8 cellular contexts compared by ENCODE assay signal in genomic region chr2:222671259-222672067, GRCh38. TPM values are rescaled to one million over a fixed set of nuclear protein-coding genes. Genes with fewer than 3 reads are reported as not detected.
A peak's percentile ranks its signal among the peaks of the same experiment; 100 is the strongest.
DNase-seq lines count a peak whose midpoint lies in the region; ATAC-seq and TF ChIP-seq lines count a peak whose summit lies in the region.

A gene with protein sequence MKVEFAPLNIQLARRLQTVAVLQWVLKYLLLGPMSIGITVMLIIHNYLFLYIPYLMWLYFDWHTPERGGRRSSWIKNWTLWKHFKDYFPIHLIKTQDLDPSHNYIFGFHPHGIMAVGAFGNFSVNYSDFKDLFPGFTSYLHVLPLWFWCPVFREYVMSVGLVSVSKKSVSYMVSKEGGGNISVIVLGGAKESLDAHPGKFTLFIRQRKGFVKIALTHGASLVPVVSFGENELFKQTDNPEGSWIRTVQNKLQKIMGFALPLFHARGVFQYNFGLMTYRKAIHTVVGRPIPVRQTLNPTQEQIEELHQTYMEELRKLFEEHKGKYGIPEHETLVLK (plus strand): TSS chr2:222671658. CDS start chr2:222671786, 128 bp downstream.

- peak within 1 kb of the TSS; percentile 16 for H3K4me3 ChIP-seq in RWPE2 (ENCODE audit: severe bottlenecking)
- H3K4me3 ChIP-seq in fibroblast of the aortic adventitia (ENCODE audit: low read depth, low read length), result peak within 1 kb of the TSS; percentile 58
- H3K4me3 ChIP-seq in naive thymus-derived CD4-positive, alpha-beta T cell (ENCODE audit: low read length), result peak within 1 kb of the TSS; percentile 18

- H3K27me3 ChIP-seq in RWPE2 (ENCODE audit: insufficient read depth, poor library complexity, severe bottlenecking), result no peaks in the 10 kb centered on the region
- peaks cover 0 to 8% of the 10 kb centered on the region in 2 donors for H3K27me3 ChIP-seq in naive thymus-derived CD4-positive, alpha-beta T cell (ENCODE audit: control insufficient read depth in 2 of 2, insufficient read depth in 2 of 2, low read length in 2 of 2)

- H3K36me3 ChIP-seq in RWPE2 (ENCODE audit: low read depth), result no peaks in the 10 kb centered on the region
- no peaks in the 10 kb centered on the region for H3K36me3 ChIP-seq in naive thymus-derived CD4-positive, alpha-beta T cell (ENCODE audit: control insufficient read depth in 2 of 3, insufficient read depth in 3 of 3, low read length in 3 of 3)

- H3K4me1 Mint-ChIP-seq in naive thymus-derived CD4-positive, alpha-beta T cell, result peaks cover 0 to 10% (median 9%) of the 10 kb centered on the region in 7 donors

- peak; percentile 9 for DNase-seq in stimulated activated CD4-positive, alpha-beta T cell treated with anti-CD3 and anti-CD28 coated beads, Interleukin-15, amount 100 ng/mL, for 24 hours
- DNase-seq in stimulated activated CD4-positive, alpha-beta T cell treated with anti-CD3 and anti-CD28 coated beads, Interleukin-4, amount 100 ng/mL, for 4 hours, result no peak
- no peak for DNase-seq in RWPE2 (ENCODE audit: low spot score)
- DNase-seq in fibroblast of the aortic adventitia (ENCODE audit: low read depth), result no peak
- DNase-seq in naive thymus-derived CD4-positive, alpha-beta T cell, result no peak
- no peak for DNase-seq in KG1 (lab: John Stamatoyannopoulos, UW)

- peaks cover 50 to 75% (median 61%) of the 10 kb centered on the region in 5 donors for H3K27me3 Mint-ChIP-seq in naive thymus-derived CD4-positive, alpha-beta T cell

- no peak within 1 kb of the TSS for H3K27ac ChIP-seq in RWPE2 (ENCODE audit: poor library complexity, severe bottlenecking)
- H3K27ac ChIP-seq in naive thymus-derived CD4-positive, alpha-beta T cell (ENCODE audit: low read depth, low read length), result no peak within 1 kb of the TSS

- CTCF ChIA-PET in naive thymus-derived CD4-positive, alpha-beta T cell (lab: Charles Lee), result interaction anchor here (0.6 kb wide), 1 partner anchor 721 kb away, joined by 3 read pairs; no protein-coding TSS in a partner anchor

- no peaks in the 10 kb centered on the region for H3K9me3 ChIP-seq in RWPE2 (ENCODE audit: severe bottlenecking)
- H3K9me3 ChIP-seq in naive thymus-derived CD4-positive, alpha-beta T cell (ENCODE audit: control insufficient read depth in 2 of 3, low read length in 3 of 3), result no peaks in the 10 kb centered on the region

- H3K4me3 Mint-ChIP-seq in naive thymus-derived CD4-positive, alpha-beta T cell, result peak within 1 kb of the TSS; percentile 26 to 68 (median 63)

- H3K9me3 Mint-ChIP-seq in naive thymus-derived CD4-positive, alpha-beta T cell, result peaks cover 0 to 1% (median 0%) of the 10 kb centered on the region in 11 donors

- ATAC-seq in RWPE2 (ENCODE audit: low read depth) (peak; percentile 81), HG02763 (IDR thresholded peaks at IDR 0.05; ENCODE audit: unreplicated experiment) (no peak), HG03520 (IDR thresholded peaks at IDR 0.05; ENCODE audit: unreplicated experiment) (no peak)
- peak; percentile 63 for ATAC-seq in naive thymus-derived CD4-positive, alpha-beta T cell

- intact Hi-C loops in naive thymus-derived CD4-positive, alpha-beta T cell (cut with micrococcal nuclease), result no loop called here

- TF ChIP-seq CTCF in RWPE2 (IDR thresholded peaks at IDR 0.05; ENCODE audit: poor library complexity, severe bottlenecking), result no peak
- TF ChIP-seq CTCF in fibroblast of the aortic adventitia (IDR thresholded peaks at IDR 0.05; ENCODE audit: insufficient read depth, low read length), result no peak

- no peaks in the 10 kb centered on the region for H3K4me1 ChIP-seq in RWPE2 (ENCODE audit: insufficient read depth, poor library complexity, severe bottlenecking)
- no peaks in the 10 kb centered on the region for H3K4me1 ChIP-seq in naive thymus-derived CD4-positive, alpha-beta T cell (ENCODE audit: control insufficient read depth in 2 of 2, insufficient read depth in 2 of 2, low read length in 2 of 2)

- no peak within 1 kb of the TSS for H3K27ac Mint-ChIP-seq in naive thymus-derived CD4-positive, alpha-beta T cell

- POLR2A ChIA-PET in naive thymus-derived CD4-positive, alpha-beta T cell (lab: Charles Lee), result no interaction called here

- H3K36me3 Mint-ChIP-seq in naive thymus-derived CD4-positive, alpha-beta T cell, result no peaks in the 10 kb centered on the region

RNA-seq across cellular contexts. Expression of the gene that starts here (rescaled TPM):
- not detected in 2 replicates for total RNA-seq in fibroblast of the aortic adventitia (ENCODE audit: low replicate concordance)
- not detected for total RNA-seq in naive thymus-derived CD4-positive, alpha-beta T cell
- not detected for polyA plus RNA-seq in naive thymus-derived CD4-positive, alpha-beta T cell

Comparison
In these comparisons a context has a peak if more than half of its experiments do, and no peak if none do; other contexts are left out.
1. Peak in ATAC-seq and H3K4me3 ChIP-seq in naive thymus-derived CD4-positive, alpha-beta T cell; RNA of the gene not detected or under 1 TPM.